14 cellular contexts compared by ENCODE assay signal in the genomic region with DNA sequence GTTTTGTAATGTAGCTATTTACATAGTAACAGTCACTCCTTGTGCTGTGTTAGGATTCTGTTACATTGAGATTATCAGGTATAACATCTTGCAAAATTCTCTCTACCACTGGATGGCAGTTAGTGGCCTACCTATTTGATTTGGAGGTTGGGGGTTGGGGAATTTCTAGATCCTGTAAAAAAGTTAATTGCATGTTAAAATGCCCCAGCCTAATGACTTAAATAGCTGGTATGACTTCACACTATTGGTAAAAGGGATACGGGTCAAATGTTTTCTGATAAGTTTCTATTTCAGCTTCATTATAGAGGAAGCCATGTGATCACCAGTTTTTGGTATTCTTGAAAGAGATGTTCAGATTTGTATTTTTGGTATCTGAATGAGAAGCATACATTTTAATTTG. TPM values are rescaled to one million over a fixed set of nuclear protein-coding genes. Genes with fewer than 3 reads are reported as not detected.
DNase-seq lines count a peak whose midpoint lies in the region; ATAC-seq, FAIRE-seq and TF ChIP-seq lines count a peak whose summit lies in the region.
"Had no signal": no experiment of that assay in that cellular context is flagged by ENCODE, and none has a peak within 500 bp of the region (broad histone marks: within the 10 kb centered on the region; RNA-seq: fewer than 3 reads in every experiment).

No MANE protein-coding gene starts in this region.

- H3K9me3 Mint-ChIP-seq in CD8-positive, alpha-beta T cell: no peaks in the 10 kb centered on the region

- H3K36me3 ChIP-seq in RWPE2 (ENCODE audit: low read depth): no peaks in the 10 kb centered on the region
- H3K36me3 ChIP-seq in CD8-positive, alpha-beta T cell (ENCODE audit: insufficient read depth, low read length): no peaks in the 10 kb centered on the region
- H3K36me3 ChIP-seq: gastroesophageal sphincter had no signal

- H3K4me1 Mint-ChIP-seq in CD8-positive, alpha-beta T cell (ENCODE audit: low read depth): peaks cover 31% of the 10 kb centered on the region

- no peak for TF ChIP-seq POLR2A in GM12891 (IDR thresholded peaks at IDR 0.05; ENCODE audit: low read depth, low read length)

- intact Hi-C loops in CD8-positive, alpha-beta T cell (cut with DNase I, micrococcal nuclease): no loop called here

- H3K4me1 ChIP-seq in RWPE2 (ENCODE audit: insufficient read depth, poor library complexity, severe bottlenecking): peaks cover 11% of the 10 kb centered on the region
- H3K4me1 ChIP-seq in CD8-positive, alpha-beta T cell (ENCODE audit: insufficient read depth, low read length): peaks cover 16% of the 10 kb centered on the region

- H3K27me3 ChIP-seq in RWPE2 (ENCODE audit: insufficient read depth, poor library complexity, severe bottlenecking): no peaks in the 10 kb centered on the region
- H3K27me3 ChIP-seq in CD8-positive, alpha-beta T cell (ENCODE audit: insufficient read depth, low read length): no peaks in the 10 kb centered on the region
- H3K27me3 ChIP-seq: gastroesophageal sphincter had no signal

- H3K9me3 ChIP-seq in RWPE2 (ENCODE audit: severe bottlenecking): no peaks in the 10 kb centered on the region
- no peaks in the 10 kb centered on the region for H3K9me3 ChIP-seq in CD8-positive, alpha-beta T cell (ENCODE audit: low read length)
- H3K9me3 ChIP-seq: gastroesophageal sphincter had no signal

- ATAC-seq in RWPE2 (ENCODE audit: low read depth): no peak
- ATAC-seq in GM18867 (IDR thresholded peaks at IDR 0.05; ENCODE audit: unreplicated experiment): no peak
- no peak for ATAC-seq in CD8-positive, alpha-beta T cell
- no peak for ATAC-seq in GM19035 (IDR thresholded peaks at IDR 0.05; ENCODE audit: unreplicated experiment)
- ATAC-seq: gastroesophageal sphincter had no signal

- CTCF ChIA-PET in CD8-positive, alpha-beta T cell (lab: Charles Lee): no interaction called here

- H3K27me3 Mint-ChIP-seq in CD8-positive, alpha-beta T cell (ENCODE audit: low read depth): peaks cover 5% of the 10 kb centered on the region

- POLR2A ChIA-PET in CD8-positive, alpha-beta T cell (lab: Charles Lee): no interaction called here

- peak; percentile 76 for FAIRE-seq in GM12891 (lab: Jason Lieb, UNC)
- peak; percentile 99 for FAIRE-seq in islet of Langerhans (lab: Jason Lieb, UNC)
- FAIRE-seq: H54 had no signal

- no peak overlapping the region for H3K27ac Mint-ChIP-seq in CD8-positive, alpha-beta T cell

- no peak overlapping the region for H3K4me3 ChIP-seq in RWPE2 (ENCODE audit: severe bottlenecking)
- H3K4me3 ChIP-seq in CD8-positive, alpha-beta T cell (ENCODE audit: low read depth, low read length): no peak overlapping the region

- peaks cover 8% of the 10 kb centered on the region for H3K36me3 Mint-ChIP-seq in CD8-positive, alpha-beta T cell

- peak; percentile 51 for TF ChIP-seq CTCF in C4-2B (conservative IDR thresholded peaks at IDR 0.05)
- TF ChIP-seq CTCF in RWPE2 (IDR thresholded peaks at IDR 0.05; ENCODE audit: poor library complexity, severe bottlenecking): peak; percentile 37
- no peak for TF ChIP-seq CTCF in CD8-positive, alpha-beta T cell (IDR thresholded peaks at IDR 0.05)

- DNase-seq in GM12891 (ENCODE audit: insufficient read length, low spot score) (no peak), RWPE2 (ENCODE audit: low spot score) (no peak), globus pallidus (ENCODE audit: low spot score) (no peak)
- no peak for DNase-seq in CD8-positive, alpha-beta T cell
- DNase-seq: activated naive CD4-positive, alpha-beta T cell treated with Interleukin-2 at 50 U/mL for 16 hours; cortex of kidney; NCI-H1417 treated with DMSO at 0.1 percent for 48 hours; stimulated activated CD8-positive, alpha-beta memory T cell treated with anti-CD3 and anti-CD28 coated beads, Interleukin-4, amount 100 ng/mL, for 48 hours had no signal

- H3K27ac ChIP-seq in C4-2B (no peak overlapping the region), RWPE2 (ENCODE audit: poor library complexity, severe bottlenecking) (no peak overlapping the region)
- H3K27ac ChIP-seq in CD8-positive, alpha-beta T cell (ENCODE audit: low read depth, low read length): no peak overlapping the region
- H3K27ac ChIP-seq: gastroesophageal sphincter had no signal

- no peak overlapping the region for H3K4me3 Mint-ChIP-seq in CD8-positive, alpha-beta T cell

TF ChIP-seq in GM12891, 5 proteins besides CTCF, POLR2A, EP300 and RAD21:
- TF ChIP-seq POLR2AphosphoS5 (IDR thresholded peaks at IDR 0.05; ENCODE audit: low read depth, low read length) (no peak), POU2F2 (IDR thresholded peaks at IDR 0.05; ENCODE audit: low read depth, low read length) (no peak), TAF1 (IDR thresholded peaks at IDR 0.05; ENCODE audit: low read depth, low read length) (no peak), PAX5 (IDR thresholded peaks at IDR 0.05; ENCODE audit: insufficient read depth, low read length, severe bottlenecking) (no peak), SPI1 (IDR thresholded peaks at IDR 0.05; ENCODE audit: low read depth, low read length) (no peak)

RNA-seq across cellular contexts. Expression of a gene that starts 2.8 kb away (rescaled TPM):
- 8.5 TPM for polyA plus RNA-seq in GM12891 (2012; ENCODE audit: low read depth, missing spikeins)
- total RNA-seq in CD8-positive, alpha-beta T cell: 1 to 10 TPM; 1.5 to 2.3 TPM
